ENCODE assay signal across 8 cellular contexts in the genomic region with DNA sequence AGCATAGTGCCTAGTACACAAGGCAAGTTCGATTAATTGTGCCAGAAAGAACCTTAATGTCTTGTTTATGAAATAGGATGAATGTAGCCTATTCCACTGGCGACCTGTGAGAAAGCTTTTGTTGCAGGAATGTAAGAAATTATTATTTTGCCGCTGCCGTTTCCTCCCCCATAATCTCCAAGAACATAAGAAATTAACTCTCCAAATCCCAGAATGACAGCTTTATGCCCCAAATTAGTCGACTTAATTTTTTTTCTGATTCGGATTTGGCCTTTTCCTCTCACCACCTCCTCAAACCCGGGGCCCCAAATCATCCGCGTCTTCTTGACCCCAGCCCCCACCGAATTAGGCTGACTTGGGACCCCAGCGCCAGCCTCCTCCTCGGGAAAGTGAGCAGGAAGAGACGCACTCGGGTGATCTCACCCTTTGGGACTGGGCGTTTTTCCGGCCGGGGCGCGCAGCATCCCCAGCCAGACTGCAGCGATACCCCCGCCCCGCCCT. TPM values are rescaled to one million over a fixed set of nuclear protein-coding genes. Genes with fewer than 3 reads are reported as not detected.
A peak's percentile ranks its signal among the peaks of the same experiment; 100 is the strongest.
DNase-seq lines count a peak whose midpoint lies in the region; ATAC-seq, FAIRE-seq and TF ChIP-seq lines count a peak whose summit lies in the region.

No MANE protein-coding gene starts in this region.

- H3K4me1 ChIP-seq in foreskin keratinocyte: peaks cover 35% of the 10 kb centered on the region

- ATAC-seq in foreskin keratinocyte: no peak
- ATAC-seq in GM18502 (IDR thresholded peaks at IDR 0.05; ENCODE audit: poor library complexity, unreplicated experiment): no peak
- no peak for ATAC-seq in GM19328 (IDR thresholded peaks at IDR 0.05; ENCODE audit: unreplicated experiment)
- ATAC-seq in HG02840 (IDR thresholded peaks at IDR 0.05; ENCODE audit: low FRiP score, unreplicated experiment): no peak

- no peaks in the 10 kb centered on the region for H3K36me3 ChIP-seq in SU-DHL-6 (ENCODE audit: low read length)

- H3K79me2 ChIP-seq in SU-DHL-6 (ENCODE audit: insufficient read depth, low read length): peaks cover 41% of the 10 kb centered on the region

- no peak for TF ChIP-seq CTCF in SU-DHL-6 (IDR thresholded peaks at IDR 0.05; ENCODE audit: insufficient read depth, low read length, poor library complexity, severe bottlenecking)
- TF ChIP-seq CTCF in foreskin keratinocyte (conservative IDR thresholded peaks at IDR 0.05): no peak

- H3K27ac ChIP-seq in SU-DHL-6 (ENCODE audit: low read depth, low read length) (peak overlapping the region; percentile 39), foreskin keratinocyte (peak overlapping the region; percentile 56)

- no peak for FAIRE-seq in frontal cortex (lab: Jason Lieb, UNC)

- H3K4me3 ChIP-seq in SU-DHL-6 (ENCODE audit: insufficient read depth, low read length, poor library complexity, severe bottlenecking) (peak overlapping the region; percentile 94), skeletal muscle cell (ENCODE audit: low read depth, low read length) (peak overlapping the region; percentile 69)

- peak overlapping the region; percentile 99 for H2AFZ ChIP-seq in SU-DHL-6 (ENCODE audit: low read depth, low read length, severe bottlenecking)

- peak; percentile 84 for DNase-seq in HEK293T (ENCODE audit: extremely low spot score)
- no peak for DNase-seq in foreskin keratinocyte
- no peak for DNase-seq in skeletal muscle cell (ENCODE audit: low read depth)
- DNase-seq in frontal cortex (ENCODE audit: low spot score in 2 of 2): no peak

- no peaks in the 10 kb centered on the region for H3K9me3 ChIP-seq in SU-DHL-6 (ENCODE audit: insufficient read depth, low read length)

- H3F3A ChIP-seq in SU-DHL-6 (ENCODE audit: insufficient read depth): no peaks in the 10 kb centered on the region; the same call in 1 of the 2 replicates

- POLR2A ChIA-PET in HEK293T (lab: Yijun Ruan, JAX): interaction anchor here (0.6 to 3.2 kb wide), 7 partner anchors 12 to 66 kb away, joined by 3 to 22 read pairs (median 3); partner anchors contain the start of gene GLE1

- peak overlapping the region; percentile 99 for H3K4me2 ChIP-seq in SU-DHL-6 (ENCODE audit: low read depth, low read length, poor library complexity, severe bottlenecking)

- CTCF ChIA-PET in HEK293T (lab: Yijun Ruan, JAX): no interaction called here

- peaks cover 18% of the 10 kb centered on the region for H4K20me1 ChIP-seq in SU-DHL-6 (ENCODE audit: low read depth, low read length)

- no peaks in the 10 kb centered on the region for H3K9me2 ChIP-seq in SU-DHL-6 (replicated peaks; ENCODE audit: insufficient read depth, low read length)

- peak overlapping the region; percentile 98 for H3K9ac ChIP-seq in SU-DHL-6 (ENCODE audit: low read length)

- H3K27me3 ChIP-seq in SU-DHL-6 (ENCODE audit: low read length) (no peaks in the 10 kb centered on the region), foreskin keratinocyte (no peaks in the 10 kb centered on the region)

TF ChIP-seq in HEK293T, 16 proteins besides CTCF, POLR2A, EP300 and RAD21:
- TF ChIP-seq FOXK2 (IDR thresholded peaks at IDR 0.05) (no peak), FOXM1 (IDR thresholded peaks at IDR 0.05; ENCODE audit: borderline replicate concordance) (no peak), ARNT (IDR thresholded peaks at IDR 0.05) (no peak), NFRKB (IDR thresholded peaks at IDR 0.05) (no peak), CTBP1 (IDR thresholded peaks at IDR 0.05; ENCODE audit: borderline replicate concordance) (no peak), TARDBP (IDR thresholded peaks at IDR 0.05) (no peak), PKNOX1 (IDR thresholded peaks at IDR 0.05) (no peak), L3MBTL2 (conservative IDR thresholded peaks at IDR 0.05) (no peak), ZNF384 (IDR thresholded peaks at IDR 0.05) (no peak), LEF1 (IDR thresholded peaks at IDR 0.05; ENCODE audit: borderline replicate concordance) (no peak), SUZ12 (IDR thresholded peaks at IDR 0.05) (no peak)
TF ChIP-seq in HEK293T: peak in this region for 0.

RNA-seq across cellular contexts. Expression of gene SPTAN1, which starts 0.7 kb away (rescaled TPM):
- total RNA-seq in foreskin keratinocyte (128 and 131 TPM in 2 replicates), frontal cortex (810 TPM)
- 87.3 and 89.6 TPM in 2 replicates for polyA plus RNA-seq in foreskin keratinocyte

RNA-seq across cellular contexts. Expression of gene GLE1, which starts 47.2 kb away (rescaled TPM):
- total RNA-seq in foreskin keratinocyte (33.5 and 36.6 TPM in 2 replicates), frontal cortex (21.6 TPM)
- polyA plus RNA-seq in foreskin keratinocyte: 16.4 and 19.6 TPM in 2 replicates
